In genomic region chr7:78099715-78100477, GRCh38 we compare ENCODE assay signal across 1 cellular context.
A peak's percentile ranks its signal among the peaks of the same experiment; 100 is the strongest.
TF ChIP-seq lines count a peak whose summit lies in the region.

No MANE protein-coding gene starts in this region.

TF ChIP-seq in SK-N-SH, 30 proteins besides CTCF, POLR2A, EP300 and RAD21 (continued from another document):
- TF ChIP-seq PBX3 (IDR thresholded peaks at IDR 0.05) (peak; percentile 83), ZBTB33 (IDR thresholded peaks at IDR 0.05; ENCODE audit: borderline replicate concordance, low read depth) (no peak), MEF2A (IDR thresholded peaks at IDR 0.05; ENCODE audit: borderline replicate concordance, low read depth) (0 out of 2 replicates have a peak, but pooled peaks have one; percentile 3), TCF12 (IDR thresholded peaks at IDR 0.05) (peak; percentile 70), FOSL2 (IDR thresholded peaks at IDR 0.05; ENCODE audit: borderline replicate concordance, low read depth) (peak; percentile 54), GATA2 (CRISPR knock-in tag; IDR thresholded peaks at IDR 0.05) (no peak)
